1 cellular context compared by ENCODE assay signal in genomic region chr17:4658478-4659305, GRCh38.
TF ChIP-seq lines count a peak whose summit lies in the region.

No MANE protein-coding gene starts in this region.

TF ChIP-seq in SK-N-SH treated with all-trans-retinoic acid at 6 μM for 48 hours, 23 proteins besides CTCF, POLR2A, EP300 and RAD21 (continued from another document):
- TF ChIP-seq POU6F1 (CRISPR knock-in tag; IDR thresholded peaks at IDR 0.05; ENCODE audit: borderline replicate concordance, low read depth): no peak
- no peak for TF ChIP-seq ARNTL (CRISPR knock-in tag; IDR thresholded peaks at IDR 0.05; ENCODE audit: borderline replicate concordance, low read depth)
- no peak for TF ChIP-seq CSRNP3 (CRISPR knock-in tag; IDR thresholded peaks at IDR 0.05)
- no peak for TF ChIP-seq ZNF8 (CRISPR knock-in tag; IDR thresholded peaks at IDR 0.05)
- TF ChIP-seq ZNF70 (CRISPR knock-in tag; IDR thresholded peaks at IDR 0.05): no peak
- TF ChIP-seq GLIS3 (CRISPR knock-in tag; IDR thresholded peaks at IDR 0.05): no peak
- TF ChIP-seq ZNF565 (CRISPR knock-in tag; conservative IDR thresholded peaks at IDR 0.05; ENCODE audit: low read depth): no peak
- TF ChIP-seq TOX (CRISPR knock-in tag; IDR thresholded peaks at IDR 0.05; ENCODE audit: borderline replicate concordance): no peak
- TF ChIP-seq TSHZ2 (CRISPR knock-in tag; IDR thresholded peaks at IDR 0.05): no peak
- TF ChIP-seq ESRRG (CRISPR knock-in tag; IDR thresholded peaks at IDR 0.05): no peak
- no peak for TF ChIP-seq ZFP30 (CRISPR knock-in tag; IDR thresholded peaks at IDR 0.05)
- TF ChIP-seq TCF4 (CRISPR knock-in tag; IDR thresholded peaks at IDR 0.05; ENCODE audit: borderline replicate concordance): no peak
- TF ChIP-seq PPARA (CRISPR knock-in tag; IDR thresholded peaks at IDR 0.05; ENCODE audit: borderline replicate concordance): no peak
- TF ChIP-seq SNAI2 (CRISPR knock-in tag; IDR thresholded peaks at IDR 0.05): no peak
- no peak for TF ChIP-seq CREB5 (CRISPR knock-in tag; IDR thresholded peaks at IDR 0.05; ENCODE audit: low read depth)
- no peak for TF ChIP-seq PATZ1 (CRISPR knock-in tag; IDR thresholded peaks at IDR 0.05; ENCODE audit: borderline replicate concordance)
- TF ChIP-seq RARB (CRISPR knock-in tag; IDR thresholded peaks at IDR 0.05): no peak
